18 cellular contexts compared by ENCODE assay signal in the genomic region with DNA sequence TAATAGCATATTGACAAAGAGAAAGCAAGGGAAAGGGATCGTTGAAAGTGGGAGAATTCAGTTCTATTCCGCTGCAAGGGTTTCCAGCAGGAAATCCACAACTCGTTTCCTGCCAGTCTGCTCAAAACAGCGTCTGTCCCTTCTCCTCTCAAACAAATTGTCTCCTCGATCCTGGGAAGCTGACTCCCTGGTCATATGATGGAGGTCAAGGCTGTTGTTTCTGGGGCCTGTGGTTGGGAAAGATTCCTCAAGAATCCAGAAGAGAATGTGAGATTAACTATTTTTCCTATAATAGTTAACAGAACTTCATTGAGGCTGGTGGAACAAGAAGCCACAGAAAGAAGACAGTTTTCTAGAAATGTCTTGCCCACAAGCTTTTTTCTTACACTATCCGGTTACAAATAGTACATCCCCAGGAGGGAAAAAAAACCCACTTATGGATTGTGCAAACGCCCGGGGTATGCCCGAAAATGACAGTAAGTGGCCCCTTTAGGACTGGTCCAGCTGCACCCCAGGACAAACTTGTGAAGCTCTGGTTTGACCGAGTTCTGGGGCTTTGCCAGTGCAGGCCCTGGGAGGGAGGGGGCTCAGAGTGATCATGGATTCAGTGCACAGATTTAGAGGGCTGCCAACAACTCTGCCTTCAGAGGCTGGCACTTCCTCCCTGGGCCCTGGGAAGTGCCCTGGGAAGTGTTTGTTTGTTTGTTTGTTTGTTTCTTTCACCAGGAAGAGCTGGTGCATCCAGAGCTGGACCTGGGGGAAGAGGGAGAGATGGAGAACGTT. TPM values are rescaled to one million over a fixed set of nuclear protein-coding genes. Genes with fewer than 3 reads are reported as not detected.
DNase-seq lines count a peak whose midpoint lies in the region; ATAC-seq, FAIRE-seq and TF ChIP-seq lines count a peak whose summit lies in the region.
"Had no signal": no experiment of that assay in that cellular context is flagged by ENCODE, and none has a peak within 500 bp of the region (broad histone marks: within the 10 kb centered on the region; RNA-seq: fewer than 3 reads in every experiment).

No MANE protein-coding gene starts in this region.

- H2AFZ ChIP-seq in endothelial cell of umbilical vein (ENCODE audit: low read depth, low read length) = no peak overlapping the region

- H3K4me3 Mint-ChIP-seq in Calu3 (ENCODE audit: low read depth, unreplicated experiment) = no peak overlapping the region
- H3K4me3 Mint-ChIP-seq: activated T-cell treated with anti-CD3 and anti-CD28 coated beads, Interleukin-2, amount 50 U/mL, for 4 hours; naive B cell had no signal

- 82 to 98% methylated on average over 6 to 9 of the region's 11 CpGs for WGBS in mesodermal cell (ENCODE audit: insufficient coverage in 2 of 2), 2 experiments

- POLR2A ChIA-PET in A673 (lab: Charles Lee; ENCODE audit: low non-redundant PET) = no interaction called here
- POLR2A ChIA-PET in endothelial cell of umbilical vein (lab: Charles Lee) = no interaction called here

- intact Hi-C loops in A673 (cut with micrococcal nuclease; ENCODE audit: unreplicated experiment) = no loop called here
- intact Hi-C loops in endothelial cell of umbilical vein (cut with micrococcal nuclease) = no loop called here
- intact Hi-C loops in Calu3 (cut with micrococcal nuclease; ENCODE audit: unreplicated experiment) = no loop called here

- H4K20me1 ChIP-seq in endothelial cell of umbilical vein (replicated peaks; ENCODE audit: control insufficient read depth, extremely low read depth, insufficient read depth, low read length) = no peaks in the 10 kb centered on the region

- H3K9me1 ChIP-seq in endothelial cell of umbilical vein (replicated peaks; ENCODE audit: control insufficient read depth, extremely low read depth, insufficient read depth, low read length) = no peaks in the 10 kb centered on the region

- no peak overlapping the region for H3K27ac ChIP-seq in A673 (ENCODE audit: low read depth, low read length, poor library complexity, severe bottlenecking)
- H3K27ac ChIP-seq in endothelial cell of umbilical vein (ENCODE audit: insufficient read depth, low read depth, low read length) = no peak overlapping the region
- peak overlapping the region; percentile 1 for H3K27ac ChIP-seq in mesodermal cell (ENCODE audit: low read depth, low read length, severe bottlenecking)
- H3K27ac ChIP-seq: thyroid gland had no signal

- no peaks in the 10 kb centered on the region for H3K36me3 ChIP-seq in A673 (ENCODE audit: insufficient read depth, low read length, poor library complexity, severe bottlenecking)
- no peaks in the 10 kb centered on the region for H3K36me3 ChIP-seq in endothelial cell of umbilical vein (ENCODE audit: control insufficient read depth in 2 of 2, extremely low read depth in 1 of 2, insufficient read depth in 2 of 2, low read length in 2 of 2)
- H3K36me3 ChIP-seq in mesodermal cell (ENCODE audit: control insufficient read depth, insufficient read depth, low read length) = no peaks in the 10 kb centered on the region
- H3K36me3 ChIP-seq: thyroid gland had no signal

- no peak overlapping the region for H3K9ac ChIP-seq in endothelial cell of umbilical vein (replicated peaks; ENCODE audit: extremely low read depth, insufficient read depth, low read length)

- no peak for DNase-seq in A673 (ENCODE audit: low spot score)
- DNase-seq in RCC 7860 (ENCODE audit: low spot score) = peak; percentile 67
- DNase-seq in endothelial cell of umbilical vein (ENCODE audit: low read depth, low spot score) = peak; percentile 9
- no peak for DNase-seq in Calu3
- no peak for DNase-seq in HT-29 (ENCODE audit: low spot score)
- DNase-seq: activated CD4-positive, alpha-beta T cell treated with anti-CD3 and anti-CD28 coated beads for 48 hours; activated T-cell treated with anti-CD3 and anti-CD28 coated beads, Interleukin-2, amount 50 U/mL, for 4 hours; naive B cell; NCI-H1105 treated with DMSO at 0.1 percent for 48 hours; T-helper 2 cell; thyroid gland had no signal

- TF ChIP-seq POLR2A in endothelial cell of umbilical vein (IDR thresholded peaks at IDR 0.05; ENCODE audit: low read depth, low read length) = no peak

- H3K4me1 ChIP-seq in A673 (ENCODE audit: insufficient read depth, low read length, poor library complexity, severe bottlenecking) = peaks cover 5% of the 10 kb centered on the region
- H3K4me1 ChIP-seq in endothelial cell of umbilical vein (ENCODE audit: control insufficient read depth, extremely low read depth, insufficient read depth, low read length) = no peaks in the 10 kb centered on the region
- peaks cover 15% of the 10 kb centered on the region for H3K4me1 ChIP-seq in mesodermal cell (ENCODE audit: control insufficient read depth, insufficient read depth, low read length, poor library complexity, severe bottlenecking)
- H3K4me1 ChIP-seq: thyroid gland had no signal

- BruUV-seq in A673 (replicated peaks; lab: Mats Ljungman, UMichigan) = no TSS peak
- no TSS peak for BruUV-seq in endothelial cell of umbilical vein (replicated peaks; lab: Mats Ljungman, UMichigan)
- no TSS peak for BruUV-seq in Calu3 (replicated peaks; lab: Mats Ljungman, UMichigan)

- FAIRE-seq in RCC 7860 (lab: Jason Lieb, UNC) (peak; percentile 95), endothelial cell of umbilical vein (lab: Jason Lieb, UNC) (no peak)
- FAIRE-seq: A204.1, bronchial epithelial cell, H54 had no signal

- no peaks in the 10 kb centered on the region for H3K4me1 Mint-ChIP-seq in Calu3 (ENCODE audit: low read depth, unreplicated experiment)
- H3K4me1 Mint-ChIP-seq: naive B cell had no signal

- no peak overlapping the region for H3K27ac Mint-ChIP-seq in Calu3 (ENCODE audit: unreplicated experiment)
- H3K27ac Mint-ChIP-seq: naive B cell had no signal

- H3K4me3 ChIP-seq in A673 (ENCODE audit: low read depth, low read length, poor library complexity, severe bottlenecking) (peak overlapping the region; percentile 26), endothelial cell of umbilical vein (replicated peaks in 1 of 3; ENCODE audit: insufficient read depth in 1 of 3, low read depth in 1 of 3, low read length in 3 of 3) (peak overlapping the region in 1 of 3 experiments; percentile 14), mesodermal cell (ENCODE audit: extremely low read depth, insufficient read depth, low read length, poor library complexity, severe bottlenecking) (no peak overlapping the region)
- H3K4me3 ChIP-seq: thyroid gland had no signal

- no peaks in the 10 kb centered on the region for H3K79me2 ChIP-seq in endothelial cell of umbilical vein (ENCODE audit: control insufficient read depth, insufficient read depth, low read length)

- H3K36me3 Mint-ChIP-seq in Calu3 (ENCODE audit: insufficient read depth, unreplicated experiment) = no peaks in the 10 kb centered on the region
- H3K36me3 Mint-ChIP-seq: naive B cell had no signal

- dilution Hi-C loops in endothelial cell of umbilical vein (cut with MboI; ENCODE audit: extremely low pct_ligation_motif_present, low sequenced_read_pairs) = no loop called here

- H3K27me3 Mint-ChIP-seq in Calu3 (ENCODE audit: unreplicated experiment) = no peaks in the 10 kb centered on the region

- H3K4me2 ChIP-seq in endothelial cell of umbilical vein (ENCODE audit: insufficient read depth, low read length) = no peak overlapping the region

- TF ChIP-seq CTCF in A673 (conservative IDR thresholded peaks at IDR 0.05; ENCODE audit: low read depth, low read length) (no peak), endothelial cell of umbilical vein (IDR thresholded peaks at IDR 0.05; ENCODE audit: extremely low read depth in 1 of 2, insufficient read depth in 1 of 2, low read depth in 1 of 2, low read length in 2 of 2) (no peak), Calu3 (IDR thresholded peaks at IDR 0.05; ENCODE audit: unreplicated experiment) (no peak)

- CTCF ChIA-PET in A673 (lab: Charles Lee) (no interaction called here), endothelial cell of umbilical vein (lab: Charles Lee) (interaction anchor here (1.6 kb wide), 1 partner anchor 162 kb away, joined by 5 read pairs; no protein-coding TSS in a partner anchor), Calu3 (lab: Charles Lee) (no interaction called here)

- ATAC-seq in GM19467 (IDR thresholded peaks at IDR 0.05; ENCODE audit: unreplicated experiment) (no peak), HG03280 (IDR thresholded peaks at IDR 0.05; ENCODE audit: unreplicated experiment) (no peak)
- ATAC-seq: activated T-cell treated with anti-CD3 and anti-CD28 coated beads, Interleukin-2, amount 50 U/mL, for 4 hours; Panc1 had no signal

- no peaks in the 10 kb centered on the region for H3K27me3 ChIP-seq in A673 (replicated peaks; ENCODE audit: insufficient read depth, low read depth, low read length, poor library complexity)
- no peaks in the 10 kb centered on the region for H3K27me3 ChIP-seq in endothelial cell of umbilical vein (ENCODE audit: control insufficient read depth in 2 of 2, insufficient read depth in 2 of 2, low read length in 2 of 2)
- H3K27me3 ChIP-seq: thyroid gland had no signal

- H3K9me3 ChIP-seq in A673 (ENCODE audit: low read depth, low read length, poor library complexity, severe bottlenecking) (no peaks in the 10 kb centered on the region), endothelial cell of umbilical vein (replicated peaks; ENCODE audit: control insufficient read depth, insufficient read depth, low read length) (no peaks in the 10 kb centered on the region), mesodermal cell (ENCODE audit: control insufficient read depth, low read length) (no peaks in the 10 kb centered on the region)
- H3K9me3 ChIP-seq: thyroid gland had no signal

- H3K9me3 Mint-ChIP-seq in Calu3 (ENCODE audit: low read depth, unreplicated experiment) = no peaks in the 10 kb centered on the region
- H3K9me3 Mint-ChIP-seq: activated T-cell treated with anti-CD3 and anti-CD28 coated beads, Interleukin-2, amount 50 U/mL, for 4 hours had no signal

TF ChIP-seq in endothelial cell of umbilical vein, 7 proteins besides CTCF, POLR2A, EP300 and RAD21:
- TF ChIP-seq FOS (IDR thresholded peaks at IDR 0.05; ENCODE audit: borderline replicate concordance, insufficient read depth, low read length) (no peak), GATA2 (IDR thresholded peaks at IDR 0.05; ENCODE audit: insufficient read depth, insufficient read length, low read depth, low read length) (no peak)

RNA-seq across cellular contexts. Expression of a gene that starts 49.4 kb away (rescaled TPM):
- total RNA-seq in A673 (2021) = 77.8 and 81.7 TPM in 2 replicates
- 123 and 128 TPM in 2 replicates for total RNA-seq in endothelial cell of umbilical vein
- polyA plus RNA-seq in endothelial cell of umbilical vein = 118 and 122 TPM in 2 replicates
- 92.5 and 105 TPM in 2 replicates for polyA plus RNA-seq in endothelial cell of umbilical vein (2011; cell fraction: cytosol; rRNA removed)
- 261 and 283 TPM in 2 replicates for polyA plus RNA-seq in endothelial cell of umbilical vein (2011; cell fraction: nucleus; rRNA removed)
- 84.0 and 96.4 TPM in 2 replicates for polyA plus RNA-seq in endothelial cell of umbilical vein (2012)
- 170 and 218 TPM in 2 replicates for polyA minus RNA-seq in endothelial cell of umbilical vein
- polyA minus RNA-seq in endothelial cell of umbilical vein (2011; cell fraction: cytosol; rRNA and poly(A)+ RNA removed) = 70.6 TPM
- 91.2 and 123 TPM in 2 replicates for polyA minus RNA-seq in endothelial cell of umbilical vein (2011; cell fraction: nucleus; rRNA and poly(A)+ RNA removed)
- polyA plus RNA-seq in mesodermal cell (2013, experiment 1 of 2) = 121 TPM
- 108 TPM for polyA plus RNA-seq in mesodermal cell (2013, experiment 2 of 2)
- total RNA-seq in Calu3 (2022) = 71.9 and 78.7 TPM in 2 replicates
- 171 and 207 TPM in 2 replicates for total RNA-seq in HT-29 (2014; rRNA removed; shearing (Covaris generic))

Comparison
In these comparisons a context has a peak if more than half of its experiments do, and no peak if none do; other contexts are left out.
1. DNase-seq: peak in RCC 7860 (single experiment) and endothelial cell of umbilical vein (single experiment); none in A673 (single experiment), Calu3 (single experiment) and HT-29 (single experiment).